20 cellular contexts compared by ENCODE assay signal in genomic region chr18:52319423-52319822, GRCh38. TPM values are rescaled to one million over a fixed set of nuclear protein-coding genes. Genes with fewer than 3 reads are reported as not detected.
A peak's percentile ranks its signal among the peaks of the same experiment; 100 is the strongest.
DNase-seq lines count a peak whose midpoint lies in the region; ATAC-seq, FAIRE-seq and TF ChIP-seq lines count a peak whose summit lies in the region.
"Had no signal": no experiment of that assay in that cellular context is flagged by ENCODE, and none has a peak within 500 bp of the region (broad histone marks: within the 10 kb centered on the region; RNA-seq: fewer than 3 reads in every experiment).

No MANE protein-coding gene starts in this region.

- H3K4me2 ChIP-seq in BLaER1 (peak overlapping the region; percentile 42), H1 (ENCODE audit: insufficient read depth in 1 of 2, low read depth in 2 of 2, low read length in 2 of 2) (no peak overlapping the region), neuronal stem cell (ENCODE audit: insufficient read depth, low read length, poor library complexity, severe bottlenecking) (no peak overlapping the region)
- H3K4me2 ChIP-seq: A549, PC-9 had no signal

- H2BK120ac ChIP-seq in H1 (replicated peaks; ENCODE audit: low read depth, low read length), result no peak overlapping the region
- no peak overlapping the region for H2BK120ac ChIP-seq in neuronal stem cell (ENCODE audit: low read depth, low read length)

- 83% methylated on average over 5 of the region's 5 CpGs; no CpG with 5 or more reads in 1 of the 2 experiments for WGBS in H1 (ENCODE audit: extremely low coverage in 1 of 2, insufficient coverage in 1 of 2, insufficient read length in 1 of 2, insufficient replicate concordance in 2 of 2, low coverage in 1 of 2, low lambda C conversion rate in 2 of 2, missing lambda C conversion rate in 1 of 2), 2 experiments
- no CpG with 5 or more reads among the region's 5 CpGs for whole genome bisulfite sequencing in neuronal stem cell (ENCODE audit: extremely low coverage in 2 of 2, insufficient read length in 2 of 2, insufficient replicate concordance in 1 of 2), 2 donors
- WGBS in esophagus squamous epithelium, 2 donors, result 61 to 79% methylated on average over 2 to 5 of the region's 5 CpGs

- no peak for TF ChIP-seq EP300 in H1 (IDR thresholded peaks at IDR 0.05; ENCODE audit: borderline replicate concordance in 1 of 2, low read depth in 2 of 2, low read length in 2 of 2)

- TF ChIP-seq POLR2A in H1 (IDR thresholded peaks at IDR 0.05; ENCODE audit: control extremely low read depth in 1 of 2, low read depth in 2 of 2, low read length in 2 of 2) (no peak), esophagus squamous epithelium (IDR thresholded peaks at IDR 0.05) (no peak)

- POLR2A ChIA-PET in H1 (lab: Charles Lee; ENCODE audit: partially characterized antibody), result no interaction called here
- POLR2A ChIA-PET in naive thymus-derived CD8-positive, alpha-beta T cell (lab: Charles Lee), result no interaction called here

- peaks cover 0 to 16% (median 0%) of the 10 kb centered on the region in 9 donors for H3K9me3 Mint-ChIP-seq in naive thymus-derived CD8-positive, alpha-beta T cell
- peaks cover 1% of the 10 kb centered on the region for H3K9me3 Mint-ChIP-seq in activated naive CD8-positive, alpha-beta T cell treated with anti-CD3 and anti-CD28 coated beads for 36 hours

- DNase-seq in M059J (ENCODE audit: low read depth) (peak; percentile 9), H1 (ENCODE audit: low read depth in 1 of 2, low spot score in 2 of 2) (no peak), neuronal stem cell (ENCODE audit: low spot score) (no peak), esophagus squamous epithelium (lab: John Stamatoyannopoulos, UW) (no peak)
- DNase-seq in naive thymus-derived CD8-positive, alpha-beta T cell, result no peak
- DNase-seq in activated naive CD8-positive, alpha-beta T cell treated with anti-CD3 and anti-CD28 coated beads for 36 hours, result no peak
- DNase-seq: DMS79 treated with DMSO at 0.1 percent for 48 hours, MV-4-11, NCI-H1436, NCI-H2029, NCI-H345, NCI-H524 treated with DMSO at 0.1 percent for 48 hours, PC-9, SIG-M5 had no signal

- no peaks in the 10 kb centered on the region for H3K79me2 ChIP-seq in H1 (ENCODE audit: control insufficient read depth in 1 of 2, insufficient read depth in 2 of 2, low read length in 2 of 2)

- no peak overlapping the region for H2BK5ac ChIP-seq in H1 (ENCODE audit: low read depth, low read length)
- no peak overlapping the region for H2BK5ac ChIP-seq in neuronal stem cell (ENCODE audit: low read length)

- peaks cover 15% of the 10 kb centered on the region for H3K4me1 ChIP-seq in BLaER1
- peaks cover 0 to 11% (median 2%) of the 10 kb centered on the region in 4 experiments; a peak in 3 of 7 replicates for H3K4me1 ChIP-seq in H1 (replicated peaks in 1 of 4; ENCODE audit: control insufficient read depth in 3 of 4, insufficient read depth in 4 of 4, low read length in 3 of 4)
- H3K4me1 ChIP-seq in neuronal stem cell (ENCODE audit: control insufficient read depth in 2 of 2, insufficient read depth in 1 of 2, low read depth in 1 of 2, low read length in 2 of 2), result no peaks in the 10 kb centered on the region
- no peaks in the 10 kb centered on the region for H3K4me1 ChIP-seq in esophagus squamous epithelium
- H3K4me1 ChIP-seq: A549 had no signal

- no peaks in the 10 kb centered on the region for H3K4me1 Mint-ChIP-seq in naive thymus-derived CD8-positive, alpha-beta T cell
- H3K4me1 Mint-ChIP-seq in activated naive CD8-positive, alpha-beta T cell treated with anti-CD3 and anti-CD28 coated beads for 36 hours, result no peaks in the 10 kb centered on the region
- H3K4me1 Mint-ChIP-seq: CD14-positive monocyte had no signal

- H3K23ac ChIP-seq in H1 (ENCODE audit: insufficient read length) (no peak overlapping the region), neuronal stem cell (ENCODE audit: low read depth, low read length, poor library complexity) (no peak overlapping the region)

- H3K9me3 ChIP-seq in BLaER1 (peaks cover 8% of the 10 kb centered on the region; the same call in 1 of the 2 replicates), H1 (ENCODE audit: insufficient read depth in 2 of 2, low read depth in 1 of 2, low read length in 1 of 2) (no peaks in the 10 kb centered on the region; a peak in 1 of 4 replicates), neuronal stem cell (replicated peaks in 1 of 2; ENCODE audit: control insufficient read depth in 2 of 2, insufficient read depth in 1 of 2, low read depth in 1 of 2, low read length in 2 of 2) (peaks cover 0 to 2% of the 10 kb centered on the region in 2 donors), esophagus squamous epithelium (peaks cover 0 to 5% (median 0%) of the 10 kb centered on the region in 3 donors)
- H3K9me3 ChIP-seq: A549 had no signal

- H3K23me2 ChIP-seq in H1 (ENCODE audit: low read depth, low read length), result no peaks in the 10 kb centered on the region

- FAIRE-seq in H1 (lab: Jason Lieb, UNC), result no peak
- FAIRE-seq: A549 had no signal

- H3K56ac ChIP-seq in H1 (replicated peaks; ENCODE audit: insufficient read length, low read depth, low read length), result no peak overlapping the region

- H4K8ac ChIP-seq in H1 (ENCODE audit: extremely low read depth, insufficient read depth, low read length), result no peak overlapping the region
- no peak overlapping the region for H4K8ac ChIP-seq in neuronal stem cell (ENCODE audit: low read depth, low read length)

- no peak overlapping the region for H4K5ac ChIP-seq in H1 (ENCODE audit: insufficient read length, low read depth, low read length)

- no peak overlapping the region for H3K4me3 ChIP-seq in BLaER1
- H3K4me3 ChIP-seq in H1 (ENCODE audit: extremely low read depth in 1 of 4, insufficient read depth in 2 of 4, low read depth in 3 of 4, low read length in 4 of 4), result no peak overlapping the region
- no peak overlapping the region for H3K4me3 ChIP-seq in neuronal stem cell (ENCODE audit: low read length in 2 of 2)
- no peak overlapping the region for H3K4me3 ChIP-seq in esophagus squamous epithelium
- H3K4me3 ChIP-seq: A549, PC-9 had no signal

- H3K27ac Mint-ChIP-seq in naive thymus-derived CD8-positive, alpha-beta T cell, result no peak overlapping the region
- H3K27ac Mint-ChIP-seq in activated naive CD8-positive, alpha-beta T cell treated with anti-CD3 and anti-CD28 coated beads for 36 hours, result no peak overlapping the region
- H3K27ac Mint-ChIP-seq: CD14-positive monocyte had no signal

- no peak for ATAC-seq in naive thymus-derived CD8-positive, alpha-beta T cell
- ATAC-seq: A549, HCT116 had no signal

- H3K14ac ChIP-seq in H1 (ENCODE audit: insufficient read length) (no peak overlapping the region), neuronal stem cell (ENCODE audit: low read length) (no peak overlapping the region)

- peaks cover 0 to 2% (median 0%) of the 10 kb centered on the region in 5 donors for H3K27me3 Mint-ChIP-seq in naive thymus-derived CD8-positive, alpha-beta T cell
- H3K27me3 Mint-ChIP-seq in activated naive CD8-positive, alpha-beta T cell treated with anti-CD3 and anti-CD28 coated beads for 36 hours, result no peaks in the 10 kb centered on the region

- H3K27ac ChIP-seq in BLaER1 (no peak overlapping the region), H1 (ENCODE audit: low read depth, low read length) (no peak overlapping the region), neuronal stem cell (replicated peaks; ENCODE audit: low read length) (no peak overlapping the region), esophagus squamous epithelium (no peak overlapping the region)
- H3K27ac ChIP-seq: A549, PC-9, RWPE1 had no signal

- TF ChIP-seq CTCF in H1 (IDR thresholded peaks at IDR 0.05; ENCODE audit: control extremely low read depth in 1 of 3, insufficient read depth in 1 of 3, low read depth in 1 of 3, low read length in 3 of 3), result no peak
- no peak for TF ChIP-seq CTCF in esophagus squamous epithelium (IDR thresholded peaks at IDR 0.05)

- H4K20me1 ChIP-seq in BLaER1 (no peaks in the 10 kb centered on the region), H1 (replicated peaks in 1 of 2; ENCODE audit: control insufficient read depth in 1 of 2, insufficient read depth in 2 of 2, low read length in 2 of 2) (no peaks in the 10 kb centered on the region)

- no peak overlapping the region for H4K91ac ChIP-seq in H1 (replicated peaks; ENCODE audit: insufficient read length, low read length)
- no peak overlapping the region for H4K91ac ChIP-seq in neuronal stem cell (ENCODE audit: low read depth, low read length, poor library complexity)

- H3K36me3 Mint-ChIP-seq in naive thymus-derived CD8-positive, alpha-beta T cell, result peaks cover 0 to 5% (median 0%) of the 10 kb centered on the region in 3 donors
- no peaks in the 10 kb centered on the region for H3K36me3 Mint-ChIP-seq in activated naive CD8-positive, alpha-beta T cell treated with anti-CD3 and anti-CD28 coated beads for 36 hours
- H3K36me3 Mint-ChIP-seq: CD14-positive monocyte had no signal

- H3K9ac ChIP-seq in BLaER1, result no peak overlapping the region
- H3K9ac ChIP-seq in H1 (replicated peaks in 1 of 4; ENCODE audit: extremely low read depth in 1 of 4, low read depth in 3 of 4, low read length in 3 of 4), result no peak overlapping the region
- no peak overlapping the region for H3K9ac ChIP-seq in neuronal stem cell (ENCODE audit: low read depth, low read length, poor library complexity)

- H3K79me1 ChIP-seq in H1 (ENCODE audit: low read depth, low read length) (no peaks in the 10 kb centered on the region), neuronal stem cell (ENCODE audit: low read depth, low read length) (no peaks in the 10 kb centered on the region)

- H2AFZ ChIP-seq in H1 (ENCODE audit: low read length) (0 out of 2 replicates have a peak overlapping the region, but pooled peaks have one; percentile 21), neuronal stem cell (ENCODE audit: low read length) (peak overlapping the region; percentile 5)
- H2AFZ ChIP-seq: PC-9 had no signal

- no peak overlapping the region for H2BK12ac ChIP-seq in H1 (ENCODE audit: low read depth, low read length)
- H2BK12ac ChIP-seq in neuronal stem cell (ENCODE audit: low read length), result no peak overlapping the region

- H3K36me3 ChIP-seq in BLaER1, result no peaks in the 10 kb centered on the region
- H3K36me3 ChIP-seq in H1 (ENCODE audit: control insufficient read depth in 2 of 4, insufficient read depth in 4 of 4, low read length in 3 of 4), result no peaks in the 10 kb centered on the region
- H3K36me3 ChIP-seq in neuronal stem cell (replicated peaks in 1 of 2; ENCODE audit: control insufficient read depth in 2 of 2, insufficient read depth in 2 of 2, low read length in 2 of 2), result no peaks in the 10 kb centered on the region
- no peaks in the 10 kb centered on the region for H3K36me3 ChIP-seq in esophagus squamous epithelium

- H2AK5ac ChIP-seq in H1 (ENCODE audit: low read depth, low read length) (no peak overlapping the region), neuronal stem cell (ENCODE audit: low read depth, low read length) (no peak overlapping the region)

- CTCF ChIA-PET in H1 (lab: Charles Lee; ENCODE audit: partially characterized antibody), result interaction anchor here (0.9 kb wide), 1 partner anchor 313 kb away, joined by 4 read pairs; no protein-coding TSS in a partner anchor

- H3K18ac ChIP-seq in H1 (ENCODE audit: extremely low read depth, low read length) (no peak overlapping the region), neuronal stem cell (ENCODE audit: low read length) (no peak overlapping the region)

- H3K27me3 ChIP-seq in BLaER1 (no peaks in the 10 kb centered on the region), H1 (replicated peaks in 1 of 4; ENCODE audit: control insufficient read depth in 3 of 4, extremely low read depth in 1 of 4, insufficient read depth in 3 of 4, low read length in 3 of 4) (no peaks in the 10 kb centered on the region), neuronal stem cell (ENCODE audit: control insufficient read depth in 3 of 3, insufficient read depth in 3 of 3, low read depth in 1 of 3, low read length in 3 of 3) (no peaks in the 10 kb centered on the region), esophagus squamous epithelium (no peaks in the 10 kb centered on the region)

- H2BK15ac ChIP-seq in H1 (ENCODE audit: low read length) (no peak overlapping the region), neuronal stem cell (ENCODE audit: low read length) (no peak overlapping the region)

- no peak overlapping the region for H2BK20ac ChIP-seq in H1 (ENCODE audit: low read length)

- H3K4ac ChIP-seq in H1 (replicated peaks; ENCODE audit: insufficient read length, low read depth, low read length), result no peak overlapping the region
- no peak overlapping the region for H3K4ac ChIP-seq in neuronal stem cell (ENCODE audit: low read length)

- no peak for TF ChIP-seq RAD21 in H1 (IDR thresholded peaks at IDR 0.05 in 1 of 2, conservative IDR thresholded peaks at IDR 0.05 in 1 of 2; ENCODE audit: low read depth in 2 of 2, low read length in 2 of 2)

- no peak overlapping the region for H3K4me3 Mint-ChIP-seq in naive thymus-derived CD8-positive, alpha-beta T cell
- no peak overlapping the region for H3K4me3 Mint-ChIP-seq in activated naive CD8-positive, alpha-beta T cell treated with anti-CD3 and anti-CD28 coated beads for 36 hours
- H3K4me3 Mint-ChIP-seq: CD14-positive monocyte had no signal

- intact Hi-C loops in esophagus squamous epithelium (cut with DNase I), result no loop called here

RNA-seq across cellular contexts. Expression of gene DCC, which starts 20.6 kb away (rescaled TPM):
- 0.17 TPM in 1 of 2 replicates, not detected in the other for total RNA-seq in M059J (2014; rRNA removed; shearing (Covaris generic))
- 1.1 and 1.4 TPM in 2 replicates for total RNA-seq in H1 (2021; fragmentation: NEBNext Ultra II Directional; extraction: Animal tissue kit (Norgen Biotek cat#: 25700))
- polyA plus RNA-seq in H1 (2011; rRNA removed), result 0.13 and 0.14 TPM in 2 replicates
- 0.18 TPM for polyA plus RNA-seq in H1 (2011; cell fraction: cytosol; rRNA removed)
- polyA plus RNA-seq in H1 (2011; cell fraction: nucleus; rRNA removed), result 0.34 TPM
- 0.08 to 0.35 TPM (median 0.22 TPM) in 4 replicates for polyA plus RNA-seq in H1 (2012, experiment 1 of 2)
- polyA plus RNA-seq in H1 (2012, experiment 2 of 2), result 0.03 TPM
- 1.6 TPM for polyA plus RNA-seq in H1 (2013, experiment 1 of 2)
- 1.9 TPM for polyA plus RNA-seq in H1 (2013, experiment 2 of 2)
- 0.22 and 0.27 TPM in 2 replicates for polyA minus RNA-seq in H1 (2011; rRNA and poly(A)+ RNA removed)
- polyA minus RNA-seq in H1 (2011; cell fraction: cytosol; rRNA and poly(A)+ RNA removed), result 0.51 TPM
- 1.3 TPM for polyA minus RNA-seq in H1 (2011; cell fraction: nucleus; rRNA and poly(A)+ RNA removed)
- polyA plus RNA-seq in neuronal stem cell (2013, experiment 1 of 2), result 0.85 TPM
- polyA plus RNA-seq in neuronal stem cell (2013, experiment 2 of 2), result 0.94 TPM
- not detected for total RNA-seq in naive thymus-derived CD8-positive, alpha-beta T cell
- not detected for polyA plus RNA-seq in naive thymus-derived CD8-positive, alpha-beta T cell
- not detected for total RNA-seq in activated naive CD8-positive, alpha-beta T cell treated with anti-CD3 and anti-CD28 coated beads for 36 hours
- under 1 TPM in 2 of 4 donors, not detected in 2; 0.06 to 0.95 TPM for total RNA-seq in esophagus squamous epithelium
- total RNA-seq: LHCN-M2, PC-9 had no signal
- polyA plus RNA-seq: CD14-positive monocyte had no signal
